In genomic region chr9:95045751-95046150, GRCh38 we compare ENCODE assay signal across 11 cellular contexts.
A peak's percentile ranks its signal among the peaks of the same experiment; 100 is the strongest.
DNase-seq lines count a peak whose midpoint lies in the region; ATAC-seq and TF ChIP-seq lines count a peak whose summit lies in the region.
"Had no signal": no experiment of that assay in that cellular context is flagged by ENCODE, and none has a peak within 500 bp of the region (broad histone marks: within the 10 kb centered on the region; RNA-seq: fewer than 3 reads in every experiment).

No MANE protein-coding gene starts in this region.

- H3K36me3 ChIP-seq in cardiac muscle cell (no peaks in the 10 kb centered on the region), esophagus squamous epithelium (peaks cover 0 to 19% (median 0%) of the 10 kb centered on the region in 3 donors), neural progenitor cell (no peaks in the 10 kb centered on the region), upper lobe of right lung (no peaks in the 10 kb centered on the region)

- H3K9ac ChIP-seq in neural progenitor cell, result no peak overlapping the region

- H2AFZ ChIP-seq in neural progenitor cell (replicated peaks), result no peak overlapping the region

- H3K9me3 ChIP-seq in cardiac muscle cell (ENCODE audit: low read depth), result no peaks in the 10 kb centered on the region
- no peaks in the 10 kb centered on the region for H3K9me3 ChIP-seq in esophagus squamous epithelium
- H3K9me3 ChIP-seq in neural progenitor cell (ENCODE audit: low read depth), result no peaks in the 10 kb centered on the region
- no peaks in the 10 kb centered on the region for H3K9me3 ChIP-seq in upper lobe of right lung

- 41 to 44% methylated on average over 16 of the region's 16 CpGs for WGBS in esophagus squamous epithelium, 2 donors

- H3K4me3 ChIP-seq in cardiac muscle cell (no peak overlapping the region), esophagus squamous epithelium (peak overlapping the region; percentile 13 to 80 (median 43)), neural progenitor cell (peak overlapping the region; percentile 43), upper lobe of right lung (no peak overlapping the region)

- H4K20me1 ChIP-seq in neural progenitor cell (ENCODE audit: low read depth), result peaks cover 52% of the 10 kb centered on the region

- H3F3A ChIP-seq in neural progenitor cell (ENCODE audit: low read depth), result peaks cover 50% of the 10 kb centered on the region

- H3K36me3 Mint-ChIP-seq in neural progenitor cell, result peaks cover 2% of the 10 kb centered on the region

- H3K27ac Mint-ChIP-seq in neural progenitor cell, result no peak overlapping the region
- H3K27ac Mint-ChIP-seq: activated CD4-positive, alpha-beta T cell treated with anti-CD3 and anti-CD28 coated beads, Interleukin-2, amount 10 ng/mL, durations not matched to agents 7 days and 5 days; activated T-helper 17 cell treated with anti-CD3 and anti-CD28 coated beads, Interleukin-2, amount 50 U/mL, for 72 hours had no signal

- no peaks in the 10 kb centered on the region for H3K9me3 Mint-ChIP-seq in neural progenitor cell
- H3K9me3 Mint-ChIP-seq: activated CD4-positive, alpha-beta T cell treated with anti-CD3 and anti-CD28 coated beads, Interleukin-2, amount 10 ng/mL, durations not matched to agents 7 days and 5 days; activated T-helper 17 cell treated with anti-CD3 and anti-CD28 coated beads, Interleukin-2, amount 50 U/mL, for 72 hours had no signal

- H3K4me1 ChIP-seq in cardiac muscle cell (ENCODE audit: low read depth) (peaks cover 47% of the 10 kb centered on the region), esophagus squamous epithelium (peaks cover 26 to 94% (median 35%) of the 10 kb centered on the region in 3 donors), neural progenitor cell (peaks cover 16% of the 10 kb centered on the region), upper lobe of right lung (peaks cover 38% of the 10 kb centered on the region)

- peaks cover 22% of the 10 kb centered on the region for H3K27me3 Mint-ChIP-seq in neural progenitor cell (ENCODE audit: insufficient read depth, low read depth)

- intact Hi-C loops in left cardiac atrium (cut with DNase I), result no loop called here
- intact Hi-C loops in esophagus squamous epithelium (cut with DNase I), result no loop called here
- intact Hi-C loops in upper lobe of right lung (cut with DNase I), result no loop called here

- peak overlapping the region; percentile 29 for H3K27ac ChIP-seq in cardiac muscle cell
- peak overlapping the region; percentile 86 to 97 (median 94) for H3K27ac ChIP-seq in esophagus squamous epithelium
- H3K27ac ChIP-seq in neural progenitor cell, result no peak overlapping the region
- H3K27ac ChIP-seq in upper lobe of right lung, result peak overlapping the region; percentile 55

- DNase-seq in cardiac muscle cell (ENCODE audit: low read depth in 1 of 2, low spot score in 1 of 2) (peak in 1 of 2 donors; percentile 33), left cardiac atrium (no peak), esophagus squamous epithelium (lab: John Stamatoyannopoulos, UW) (no peak), neural progenitor cell (ENCODE audit: low spot score) (peak; percentile 43), upper lobe of right lung (no peak), COLO668 (lab: John Stamatoyannopoulos, UW; ENCODE audit: unreplicated experiment) (no peak), superior temporal gyrus (ENCODE audit: extremely low spot score) (no peak)
- DNase-seq: activated CD4-positive, alpha-beta T cell treated with anti-CD3 and anti-CD28 coated beads, Interleukin-2, amount 10 ng/mL, durations not matched to agents 7 days and 5 days; NCI-H2107 had no signal

- H3K4me1 Mint-ChIP-seq in neural progenitor cell, result peaks cover 48% of the 10 kb centered on the region
- H3K4me1 Mint-ChIP-seq: activated T-helper 17 cell treated with anti-CD3 and anti-CD28 coated beads, Interleukin-2, amount 50 U/mL, for 72 hours had no signal

- ATAC-seq in left cardiac atrium (no peak), upper lobe of right lung (no peak), GM18505 (IDR thresholded peaks at IDR 0.05; ENCODE audit: unreplicated experiment) (no peak)
- ATAC-seq: activated T-helper 17 cell treated with anti-CD3 and anti-CD28 coated beads, Interleukin-2, amount 50 U/mL, for 72 hours had no signal

- no peaks in the 10 kb centered on the region for H3K79me2 ChIP-seq in neural progenitor cell (ENCODE audit: low read depth)

- H3K27me3 ChIP-seq in cardiac muscle cell, result no peaks in the 10 kb centered on the region
- H3K27me3 ChIP-seq in esophagus squamous epithelium, result no peaks in the 10 kb centered on the region
- peaks cover 55% of the 10 kb centered on the region for H3K27me3 ChIP-seq in neural progenitor cell
- H3K27me3 ChIP-seq in upper lobe of right lung, result no peaks in the 10 kb centered on the region

- no peak for TF ChIP-seq POLR2A in esophagus squamous epithelium (IDR thresholded peaks at IDR 0.05)
- no peak for TF ChIP-seq POLR2A in GM18505 (IDR thresholded peaks at IDR 0.05; ENCODE audit: borderline replicate concordance, extremely low read depth, insufficient read depth, insufficient read length)

- TF ChIP-seq CTCF in cardiac muscle cell (IDR thresholded peaks at IDR 0.05; ENCODE audit: low read depth, low read length), result no peak
- peak in 1 of 6 experiments; percentile 3 for TF ChIP-seq CTCF in esophagus squamous epithelium (IDR thresholded peaks at IDR 0.05)
- TF ChIP-seq CTCF in neural progenitor cell (IDR thresholded peaks at IDR 0.05), result peak; percentile 4
- no peak for TF ChIP-seq CTCF in upper lobe of right lung (IDR thresholded peaks at IDR 0.05)

- no peak overlapping the region for H3K4me3 Mint-ChIP-seq in neural progenitor cell
- H3K4me3 Mint-ChIP-seq: activated CD4-positive, alpha-beta T cell treated with anti-CD3 and anti-CD28 coated beads, Interleukin-2, amount 10 ng/mL, durations not matched to agents 7 days and 5 days; activated T-helper 17 cell treated with anti-CD3 and anti-CD28 coated beads, Interleukin-2, amount 50 U/mL, for 72 hours had no signal

- peak overlapping the region; percentile 86 for H3K4me2 ChIP-seq in neural progenitor cell

Comparison
In these comparisons a context has a peak if more than half of its experiments do, and no peak if none do; other contexts are left out.
1. H3K4me3 ChIP-seq: peak in esophagus squamous epithelium (4 of 4) and neural progenitor cell (single experiment); none in cardiac muscle cell (single experiment) and upper lobe of right lung (single experiment).